8 cellular contexts compared by ENCODE assay signal in the genomic region with DNA sequence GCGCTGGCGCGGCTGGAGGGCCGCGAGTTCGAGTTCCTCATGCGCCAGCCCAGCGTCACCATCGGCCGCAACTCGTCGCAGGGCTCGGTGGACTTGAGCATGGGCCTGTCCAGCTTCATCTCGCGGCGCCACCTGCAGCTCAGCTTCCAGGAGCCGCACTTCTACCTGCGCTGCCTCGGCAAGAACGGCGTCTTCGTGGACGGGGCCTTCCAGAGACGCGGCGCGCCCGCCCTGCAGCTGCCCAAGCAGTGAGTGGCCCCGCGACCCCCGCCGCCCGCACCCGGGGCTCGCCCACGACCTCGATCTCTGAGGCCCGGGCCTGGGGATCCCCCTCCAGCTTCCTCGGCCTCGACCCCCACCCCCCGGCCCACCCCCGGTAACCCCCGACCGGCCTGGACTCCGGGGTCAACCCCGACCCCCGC. TPM values are rescaled to one million over a fixed set of nuclear protein-coding genes. Genes with fewer than 3 reads are reported as not detected.
DNase-seq lines count a peak whose midpoint lies in the region; ATAC-seq, FAIRE-seq and TF ChIP-seq lines count a peak whose summit lies in the region.

No MANE protein-coding gene starts in this region.

- peak; percentile 26 for TF ChIP-seq CTCF in GM10248 (IDR thresholded peaks at IDR 0.05; ENCODE audit: control extremely low read depth, extremely low read depth, low read depth, missing control alignments)
- peak; percentile 8; the same call in 1 of the 2 replicates for TF ChIP-seq CTCF in LNCAP (IDR thresholded peaks at IDR 0.05)
- TF ChIP-seq CTCF in endothelial cell of umbilical vein (IDR thresholded peaks at IDR 0.05; ENCODE audit: extremely low read depth in 1 of 2, insufficient read depth in 1 of 2, low read depth in 1 of 2, low read length in 2 of 2): no peak
- peak in 1 of 6 experiments; percentile 16 for TF ChIP-seq CTCF in upper lobe of left lung (IDR thresholded peaks at IDR 0.05)

- H2AFZ ChIP-seq in GM23248 (no peak overlapping the region), endothelial cell of umbilical vein (ENCODE audit: low read depth, low read length) (no peak overlapping the region)

- H3K4me3 ChIP-seq in GM23248: peak overlapping the region; percentile 87
- peak overlapping the region; percentile 69 to 76 (median 74) for H3K4me3 ChIP-seq in endothelial cell of umbilical vein (replicated peaks in 1 of 3; ENCODE audit: insufficient read depth in 1 of 3, low read depth in 1 of 3, low read length in 3 of 3)
- H3K4me3 ChIP-seq in upper lobe of left lung: peak overlapping the region; percentile 85 to 99 (median 94)

- no peaks in the 10 kb centered on the region for H3K27me3 ChIP-seq in GM23248 (replicated peaks; ENCODE audit: insufficient read depth)
- no peaks in the 10 kb centered on the region for H3K27me3 ChIP-seq in endothelial cell of umbilical vein (ENCODE audit: control insufficient read depth in 2 of 2, insufficient read depth in 2 of 2, low read length in 2 of 2)
- no peaks in the 10 kb centered on the region for H3K27me3 ChIP-seq in upper lobe of left lung

- in situ Hi-C loops in GM23248 (cut with MboI): no loop called here

- peaks cover 15% of the 10 kb centered on the region for H3K36me3 Mint-ChIP-seq in activated CD4-positive, alpha-beta memory T cell treated with anti-CD3 and anti-CD28 coated beads, Interleukin-2, amount 10 ng/mL, durations not matched to agents 7 days and 5 days (ENCODE audit: low read depth)
- H3K36me3 Mint-ChIP-seq in naive B cell: peaks cover 0 to 8% of the 10 kb centered on the region in 2 donors

- peaks cover 24% of the 10 kb centered on the region for H3K4me1 Mint-ChIP-seq in activated CD4-positive, alpha-beta memory T cell treated with anti-CD3 and anti-CD28 coated beads, Interleukin-2, amount 10 ng/mL, durations not matched to agents 7 days and 5 days
- H3K4me1 Mint-ChIP-seq in naive B cell: peaks cover 33 to 55% (median 38%) of the 10 kb centered on the region in 3 donors

- no peak for TF ChIP-seq EP300 in upper lobe of left lung (IDR thresholded peaks at IDR 0.05)

- H3K9me2 ChIP-seq in GM23248 (ENCODE audit: insufficient read depth): no peaks in the 10 kb centered on the region

- CTCF ChIA-PET in GM10248 (lab: Yijun Ruan, JAX) (interaction anchor here (1.0 to 4.9 kb wide), 5 partner anchors 41 to 109 kb away, joined by 3 to 22 read pairs (median 4); no protein-coding TSS in a partner anchor), endothelial cell of umbilical vein (lab: Charles Lee) (interaction anchor here (1.1 to 2.9 kb wide), 5 partner anchors 18 to 65 kb away, joined by 3 to 19 read pairs (median 5); no protein-coding TSS in a partner anchor)
- CTCF ChIA-PET in activated CD4-positive, alpha-beta memory T cell treated with anti-CD3 and anti-CD28 coated beads, Interleukin-2, amount 10 ng/mL, durations not matched to agents 7 days and 5 days (lab: Charles Lee): interaction anchor here (0.5 to 3.3 kb wide), 2 partner anchors 21 to 40 kb away, joined by 3 to 35 read pairs; no protein-coding TSS in a partner anchor

- intact Hi-C loops in endothelial cell of umbilical vein (cut with micrococcal nuclease): loop anchor here (1.0 kb wide), 1 partner anchor 41 kb away; no protein-coding TSS in a partner anchor

- H3K27ac ChIP-seq in GM23248: peak overlapping the region; percentile 88
- peak overlapping the region; percentile 87 for H3K27ac ChIP-seq in endothelial cell of umbilical vein (ENCODE audit: insufficient read depth, low read depth, low read length)
- H3K27ac ChIP-seq in upper lobe of left lung: peak overlapping the region; percentile 90 to 96 (median 92)

- dilution Hi-C loops in endothelial cell of umbilical vein (cut with MboI; ENCODE audit: extremely low pct_ligation_motif_present, low sequenced_read_pairs): no loop called here

- no peaks in the 10 kb centered on the region for H4K20me1 ChIP-seq in GM23248 (ENCODE audit: insufficient read depth)
- no peaks in the 10 kb centered on the region for H4K20me1 ChIP-seq in endothelial cell of umbilical vein (replicated peaks; ENCODE audit: control insufficient read depth, extremely low read depth, insufficient read depth, low read length)

- peak; percentile 8 to 10 for ATAC-seq in naive B cell (ENCODE audit: low read depth in 2 of 2)
- peak in 1 of 2 donors; percentile 43 for ATAC-seq in upper lobe of left lung (ENCODE audit: low FRiP score in 2 of 2)

- H3K4me3 Mint-ChIP-seq in activated CD4-positive, alpha-beta memory T cell treated with anti-CD3 and anti-CD28 coated beads, Interleukin-2, amount 10 ng/mL, durations not matched to agents 7 days and 5 days: peak overlapping the region; percentile 98
- H3K4me3 Mint-ChIP-seq in naive B cell: peak overlapping the region; percentile 71 to 99 (median 96)

- H3K27me3 Mint-ChIP-seq in activated CD4-positive, alpha-beta memory T cell treated with anti-CD3 and anti-CD28 coated beads, Interleukin-2, amount 10 ng/mL, durations not matched to agents 7 days and 5 days: no peaks in the 10 kb centered on the region
- peaks cover 0 to 11% (median 4%) of the 10 kb centered on the region in 3 donors for H3K27me3 Mint-ChIP-seq in naive B cell

- no peaks in the 10 kb centered on the region for H3K9me1 ChIP-seq in endothelial cell of umbilical vein (replicated peaks; ENCODE audit: control insufficient read depth, extremely low read depth, insufficient read depth, low read length)

- H3K9me3 Mint-ChIP-seq in activated CD4-positive, alpha-beta memory T cell treated with anti-CD3 and anti-CD28 coated beads, Interleukin-2, amount 10 ng/mL, durations not matched to agents 7 days and 5 days: no peaks in the 10 kb centered on the region
- no peaks in the 10 kb centered on the region for H3K9me3 Mint-ChIP-seq in naive B cell

- peak; percentile 50 for DNase-seq in GM10248 (ENCODE audit: extremely low spot score)
- peak; percentile 69 for DNase-seq in GM23248
- peak; percentile 55 for DNase-seq in activated CD4-positive, alpha-beta memory T cell treated with anti-CD3 and anti-CD28 coated beads, Interleukin-2, amount 10 ng/mL, durations not matched to agents 7 days and 5 days
- peak; percentile 42 for DNase-seq in endothelial cell of umbilical vein (ENCODE audit: low read depth, low spot score)
- DNase-seq in naive B cell: no peak
- peak; percentile 64 to 92 for DNase-seq in upper lobe of left lung
- DNase-seq in NOMO-1 treated with DMSO at 0.1 percent for 48 hours (lab: John Stamatoyannopoulos, UW; ENCODE audit: unreplicated experiment): no peak

- no peak for FAIRE-seq in endothelial cell of umbilical vein (lab: Jason Lieb, UNC)

- TF ChIP-seq POLR2A in endothelial cell of umbilical vein (IDR thresholded peaks at IDR 0.05; ENCODE audit: low read depth, low read length) (no peak), upper lobe of left lung (IDR thresholded peaks at IDR 0.05) (no peak)

- no peak overlapping the region for H3K27ac Mint-ChIP-seq in activated CD4-positive, alpha-beta memory T cell treated with anti-CD3 and anti-CD28 coated beads, Interleukin-2, amount 10 ng/mL, durations not matched to agents 7 days and 5 days
- peak overlapping the region in 3 of 6 donors; percentile 19 to 100 (median 97) for H3K27ac Mint-ChIP-seq in naive B cell

- POLR2A ChIA-PET in GM10248 (lab: Yijun Ruan, JAX): interaction anchor here (2.3 kb wide), 1 partner anchor 41 kb away, joined by 11 read pairs; no protein-coding TSS in a partner anchor
- POLR2A ChIA-PET in activated CD4-positive, alpha-beta memory T cell treated with anti-CD3 and anti-CD28 coated beads, Interleukin-2, amount 10 ng/mL, durations not matched to agents 7 days and 5 days (lab: Charles Lee): interaction anchor here (0.8 to 6.6 kb wide), 4 partner anchors 41 to 93 kb away, joined by 3 to 153 read pairs (median 24); a partner anchor contains a TSS
- POLR2A ChIA-PET in endothelial cell of umbilical vein (lab: Charles Lee): interaction anchor here (1.7 kb wide), 1 partner anchor 41 kb away, joined by 7 read pairs; no protein-coding TSS in a partner anchor

- WGBS in GM23248 (ENCODE audit: low coverage in 1 of 2, low lambda C conversion rate in 2 of 2, missing lambda C conversion rate in 2 of 2), 2 experiments: 2 to 3% methylated on average over 31 to 40 of the region's 47 CpGs
- 1% methylated on average over 17 of the region's 47 CpGs; no CpG with 5 or more reads in 1 of the 2 donors for WGBS in upper lobe of left lung, 2 donors

- H3K9me3 ChIP-seq in GM23248 (ENCODE audit: low read depth): no peaks in the 10 kb centered on the region
- no peaks in the 10 kb centered on the region for H3K9me3 ChIP-seq in endothelial cell of umbilical vein (replicated peaks; ENCODE audit: control insufficient read depth, insufficient read depth, low read length)
- H3K9me3 ChIP-seq in upper lobe of left lung: no peaks in the 10 kb centered on the region

- H3F3A ChIP-seq in GM23248 (ENCODE audit: insufficient read depth): peaks cover 17% of the 10 kb centered on the region

- H3K4me1 ChIP-seq in GM23248 (ENCODE audit: insufficient read depth): peaks cover 9% of the 10 kb centered on the region
- H3K4me1 ChIP-seq in endothelial cell of umbilical vein (ENCODE audit: control insufficient read depth, extremely low read depth, insufficient read depth, low read length): peaks cover 19% of the 10 kb centered on the region
- peaks cover 11 to 40% (median 22%) of the 10 kb centered on the region in 4 donors for H3K4me1 ChIP-seq in upper lobe of left lung

- H3K79me2 ChIP-seq in GM23248 (ENCODE audit: insufficient read depth): peaks cover 52% of the 10 kb centered on the region
- H3K79me2 ChIP-seq in endothelial cell of umbilical vein (ENCODE audit: control insufficient read depth, insufficient read depth, low read length): peaks cover 50% of the 10 kb centered on the region

- H3K36me3 ChIP-seq in GM23248 (ENCODE audit: low read depth) (no peaks in the 10 kb centered on the region), endothelial cell of umbilical vein (ENCODE audit: control insufficient read depth in 2 of 2, extremely low read depth in 1 of 2, insufficient read depth in 2 of 2, low read length in 2 of 2) (peaks cover 0 to 4% of the 10 kb centered on the region in 2 experiments), upper lobe of left lung (no peaks in the 10 kb centered on the region)

- H3K9ac ChIP-seq in GM23248: peak overlapping the region; percentile 98
- H3K9ac ChIP-seq in endothelial cell of umbilical vein (replicated peaks; ENCODE audit: extremely low read depth, insufficient read depth, low read length): peak overlapping the region; percentile 69

- no TSS peak for BruUV-seq in endothelial cell of umbilical vein (replicated peaks; lab: Mats Ljungman, UMichigan)

- H3K4me2 ChIP-seq in GM23248 (ENCODE audit: unreplicated experiment) (peak overlapping the region; percentile 98), endothelial cell of umbilical vein (ENCODE audit: insufficient read depth, low read length) (no peak overlapping the region)

RNA-seq across cellular contexts. Expression of a gene that starts 0.5 kb away (rescaled TPM):
- 16.4 and 21.4 TPM in 2 replicates for total RNA-seq in GM23248 (2014; rRNA removed; shearing (Covaris generic))
- polyA plus RNA-seq in GM23248 (2016; fragmentation: Nextera tagmentation; extraction: Ambion mirVana): 7.4 and 8.5 TPM in 2 replicates
- total RNA-seq in activated CD4-positive, alpha-beta memory T cell treated with anti-CD3 and anti-CD28 coated beads, Interleukin-2, amount 10 ng/mL, durations not matched to agents 7 days and 5 days: 10 to 100 TPM; 32.7 to 33.2 TPM
- total RNA-seq in endothelial cell of umbilical vein: 47.0 and 52.1 TPM in 2 replicates
- 8.0 and 9.2 TPM in 2 replicates for polyA plus RNA-seq in endothelial cell of umbilical vein
- 7.1 and 8.0 TPM in 2 replicates for polyA plus RNA-seq in endothelial cell of umbilical vein (2011; cell fraction: cytosol; rRNA removed)
- polyA plus RNA-seq in endothelial cell of umbilical vein (2011; cell fraction: nucleus; rRNA removed): 26.1 and 27.8 TPM in 2 replicates
- 7.3 and 7.5 TPM in 2 replicates for polyA plus RNA-seq in endothelial cell of umbilical vein (2012)
- 21.5 and 25.5 TPM in 2 replicates for polyA minus RNA-seq in endothelial cell of umbilical vein
- polyA minus RNA-seq in endothelial cell of umbilical vein (2011; cell fraction: cytosol; rRNA and poly(A)+ RNA removed): 25.8 TPM
- 22.0 and 36.5 TPM in 2 replicates for polyA minus RNA-seq in endothelial cell of umbilical vein (2011; cell fraction: nucleus; rRNA and poly(A)+ RNA removed)
- polyA plus RNA-seq in naive B cell (ENCODE audit: low read depth in 6 of 6): 1 to 10 TPM in 5 of 6 donors, under 1 TPM in 1; 0.92 to 3.1 (median 1.8) TPM
- total RNA-seq in upper lobe of left lung: 10 to 100 TPM; 25.1 to 40.7 (median 34.1) TPM

Comparison
In these comparisons a context has a peak if more than half of its experiments do, and no peak if none do; other contexts are left out.
1. DNase-seq: peak in GM10248 (single experiment), GM23248 (single experiment), activated CD4-positive, alpha-beta memory T cell treated with anti-CD3 and anti-CD28 coated beads, Interleukin-2, amount 10 ng/mL, durations not matched to agents 7 days and 5 days (single experiment), endothelial cell of umbilical vein (single experiment) and upper lobe of left lung (2 of 2); none in naive B cell (single experiment) and NOMO-1 treated with DMSO at 0.1 percent for 48 hours (single experiment).
2. CTCF ChIP-seq: peak in GM10248 (single experiment) and LNCAP (single experiment); none in endothelial cell of umbilical vein (0 of 2).
3. Peak in every context shown above with its lines, with median percentiles within 50 percentile points of each other: H3K27ac ChIP-seq and H3K4me3 ChIP-seq.